Comparison of ENCODE assay signal across 11 cellular contexts in genomic region chr22:49647346-49648026, GRCh38.
"Had no signal": no experiment of that assay in that cellular context is flagged by ENCODE, and none has a peak within 500 bp of the region (broad histone marks: within the 10 kb centered on the region; RNA-seq: fewer than 3 reads in every experiment).

No MANE protein-coding gene starts in this region.

- H3K9me3 Mint-ChIP-seq: activated CD4-positive, alpha-beta T cell treated with anti-CD3 and anti-CD28 coated beads, Interleukin-2, amount 10 ng/mL, durations not matched to agents 24 days and 14 days; activated naive CD8-positive, alpha-beta T cell treated with anti-CD3 and anti-CD28 coated beads, Interleukin-2, amount 50 U/mL, for 24 hours; activated T-helper 1 cell treated with anti-CD3 and anti-CD28 coated beads, Interleukin-12 subunit alpha, Interleukin-12 subunit beta, Interleukin-2, Interleukin-4 antibody, amounts not matched to agents 30 ng/mL and 10 ng/mL and 1 ng/mL, durations not matched to agents 14 hours and 24 hours and 36 hours had no signal

- H3K4me1 ChIP-seq: ascending aorta, foreskin keratinocyte, thyroid gland had no signal

- ATAC-seq: foreskin keratinocyte; naive thymus-derived CD4-positive, alpha-beta T cell had no signal

- H3K27ac ChIP-seq: ascending aorta, foreskin keratinocyte, skin epidermis, thyroid gland, WERI-Rb-1 had no signal

- H3K4me3 ChIP-seq: ascending aorta, skin epidermis, thyroid gland had no signal

- H3K27me3 Mint-ChIP-seq: activated CD4-positive, alpha-beta T cell treated with anti-CD3 and anti-CD28 coated beads, Interleukin-2, amount 10 ng/mL, durations not matched to agents 24 days and 14 days; activated naive CD8-positive, alpha-beta T cell treated with anti-CD3 and anti-CD28 coated beads, Interleukin-2, amount 50 U/mL, for 24 hours; naive thymus-derived CD4-positive, alpha-beta T cell had no signal

- H3K36me3 ChIP-seq: ascending aorta, thyroid gland, WERI-Rb-1 had no signal

- H3K4me3 Mint-ChIP-seq: activated CD4-positive, alpha-beta T cell treated with anti-CD3 and anti-CD28 coated beads, Interleukin-2, amount 10 ng/mL, durations not matched to agents 24 days and 14 days; activated naive CD8-positive, alpha-beta T cell treated with anti-CD3 and anti-CD28 coated beads, Interleukin-2, amount 50 U/mL, for 24 hours; activated T-helper 1 cell treated with anti-CD3 and anti-CD28 coated beads, Interleukin-12 subunit alpha, Interleukin-12 subunit beta, Interleukin-2, Interleukin-4 antibody, amounts not matched to agents 30 ng/mL and 10 ng/mL and 1 ng/mL, durations not matched to agents 14 hours and 24 hours and 36 hours; immature natural killer cell; naive thymus-derived CD4-positive, alpha-beta T cell had no signal

- DNase-seq: activated CD4-positive, alpha-beta T cell treated with anti-CD3 and anti-CD28 coated beads, Interleukin-2, amount 10 ng/mL, durations not matched to agents 24 days and 14 days; activated naive CD4-positive, alpha-beta T cell treated with Interleukin-2 at 50 U/mL for 16 hours; activated naive CD8-positive, alpha-beta T cell treated with anti-CD3 and anti-CD28 coated beads, Interleukin-2, amount 50 U/mL, for 24 hours; foreskin keratinocyte; immature natural killer cell; naive thymus-derived CD4-positive, alpha-beta T cell; thyroid gland; WERI-Rb-1 had no signal

- H3K9me3 ChIP-seq: ascending aorta, thyroid gland had no signal

- H3K27me3 ChIP-seq: ascending aorta, foreskin keratinocyte, thyroid gland had no signal

- H3K27ac Mint-ChIP-seq: activated CD4-positive, alpha-beta T cell treated with anti-CD3 and anti-CD28 coated beads, Interleukin-2, amount 10 ng/mL, durations not matched to agents 24 days and 14 days; activated naive CD8-positive, alpha-beta T cell treated with anti-CD3 and anti-CD28 coated beads, Interleukin-2, amount 50 U/mL, for 24 hours; activated T-helper 1 cell treated with anti-CD3 and anti-CD28 coated beads, Interleukin-12 subunit alpha, Interleukin-12 subunit beta, Interleukin-2, Interleukin-4 antibody, amounts not matched to agents 30 ng/mL and 10 ng/mL and 1 ng/mL, durations not matched to agents 14 hours and 24 hours and 36 hours; immature natural killer cell had no signal
